In the genomic region with DNA sequence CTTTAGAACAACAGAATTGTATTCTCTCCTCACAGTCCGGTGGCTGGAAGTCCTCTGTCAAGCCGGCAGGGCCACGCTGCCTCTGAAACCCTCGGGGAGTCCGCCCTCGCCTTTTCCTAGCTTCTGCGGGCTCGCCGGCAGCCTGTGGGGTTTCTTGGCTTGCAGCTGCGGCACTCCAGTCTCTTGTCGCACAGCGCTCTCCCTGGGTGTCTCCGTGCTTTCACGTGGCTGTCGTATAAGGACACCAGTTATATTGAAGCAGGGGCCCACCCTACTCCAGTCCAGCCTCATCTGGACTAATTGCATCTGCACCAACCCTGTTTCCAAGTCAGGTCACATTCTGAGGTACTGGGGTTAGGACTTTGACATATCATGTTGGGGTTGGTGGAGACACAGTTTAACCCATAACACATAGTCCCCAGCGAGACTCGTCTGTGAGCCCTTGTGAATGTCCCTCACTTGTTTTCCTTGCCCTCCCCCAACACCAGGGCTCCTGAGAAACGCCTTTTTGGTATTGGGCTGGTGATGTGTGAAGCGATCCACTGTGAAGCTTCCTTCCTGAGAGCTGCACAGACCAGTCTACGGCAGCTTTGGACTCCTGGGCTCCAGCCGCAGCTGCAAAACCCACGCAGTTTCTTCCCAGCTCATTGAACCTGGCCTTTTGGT, we compare ENCODE assay signal across 7 cellular contexts. TPM values are rescaled to one million over a fixed set of nuclear protein-coding genes. Genes with fewer than 3 reads are reported as not detected.
DNase-seq lines count a peak whose midpoint lies in the region; ATAC-seq, FAIRE-seq and TF ChIP-seq lines count a peak whose summit lies in the region.

No MANE protein-coding gene starts in this region.

- no peaks in the 10 kb centered on the region for H3K9me2 ChIP-seq in PC-3 (replicated peaks; ENCODE audit: low read length)

- H2AFZ ChIP-seq in endothelial cell of umbilical vein (ENCODE audit: low read depth, low read length) (no peak overlapping the region), PC-3 (ENCODE audit: low read length) (no peak overlapping the region)

- TF ChIP-seq POLR2A in GM18951 (IDR thresholded peaks at IDR 0.05; ENCODE audit: extremely low read depth, insufficient read depth, insufficient read length) = peak; percentile 54
- TF ChIP-seq POLR2A in endothelial cell of umbilical vein (IDR thresholded peaks at IDR 0.05; ENCODE audit: low read depth, low read length) = no peak

- POLR2A ChIA-PET in endothelial cell of umbilical vein (lab: Charles Lee) = no interaction called here
- POLR2A ChIA-PET in PC-3 (lab: Charles Lee; ENCODE audit: unreplicated experiment) = no interaction called here

- intact Hi-C loops in endothelial cell of umbilical vein (cut with micrococcal nuclease) (loop anchor here (2.0 to 5.0 kb wide), 2 partner anchors 22 to 43 kb away; a partner anchor contains a TSS), posterior vena cava (cut with DNase I) (no loop called here), PC-3 (cut with micrococcal nuclease) (no loop called here)

- dilution Hi-C loops in endothelial cell of umbilical vein (cut with MboI; ENCODE audit: extremely low pct_ligation_motif_present, low sequenced_read_pairs) = no loop called here

- H3K9me3 ChIP-seq in SJCRH30 (replicated peaks) = no peaks in the 10 kb centered on the region
- no peaks in the 10 kb centered on the region for H3K9me3 ChIP-seq in endothelial cell of umbilical vein (replicated peaks; ENCODE audit: control insufficient read depth, insufficient read depth, low read length)
- H3K9me3 ChIP-seq in PC-3 (ENCODE audit: low read length) = no peaks in the 10 kb centered on the region

- H3K79me2 ChIP-seq in endothelial cell of umbilical vein (ENCODE audit: control insufficient read depth, insufficient read depth, low read length) (peaks cover 7% of the 10 kb centered on the region), PC-3 (ENCODE audit: low read length) (peaks cover 30% of the 10 kb centered on the region)

- in situ Hi-C loops in GM18951 (cut with MboI; ENCODE audit: low sequenced_read_pairs, unreplicated experiment) = no loop called here
- in situ Hi-C loops in GM13976 (cut with MboI; ENCODE audit: low sequenced_read_pairs, unreplicated experiment) = no loop called here

- FAIRE-seq in endothelial cell of umbilical vein (lab: Jason Lieb, UNC) = no peak

- no peaks in the 10 kb centered on the region for H3K27me3 ChIP-seq in SJCRH30
- no peaks in the 10 kb centered on the region for H3K27me3 ChIP-seq in endothelial cell of umbilical vein (ENCODE audit: control insufficient read depth in 2 of 2, insufficient read depth in 2 of 2, low read length in 2 of 2)
- H3K27me3 ChIP-seq in PC-3 (ENCODE audit: low read length) = no peaks in the 10 kb centered on the region

- H3F3A ChIP-seq in PC-3 (ENCODE audit: low read length, unreplicated experiment) = no peaks in the 10 kb centered on the region

- ATAC-seq in HG02840 (IDR thresholded peaks at IDR 0.05; ENCODE audit: low FRiP score, unreplicated experiment) = peak; percentile 17
- ATAC-seq in PC-3 = no peak

- BruUV-seq in endothelial cell of umbilical vein (replicated peaks; lab: Mats Ljungman, UMichigan) (no TSS peak), PC-3 (replicated peaks; lab: Mats Ljungman, UMichigan) (no TSS peak)

- no peak for DNase-seq in SJCRH30
- DNase-seq in endothelial cell of umbilical vein (ENCODE audit: low read depth, low spot score) = no peak
- peak; percentile 87 for DNase-seq in posterior vena cava (ENCODE audit: low spot score)
- no peak for DNase-seq in GM13976 (ENCODE audit: low spot score)
- DNase-seq in PC-3 = no peak

- TF ChIP-seq CTCF in endothelial cell of umbilical vein (IDR thresholded peaks at IDR 0.05; ENCODE audit: extremely low read depth in 1 of 2, insufficient read depth in 1 of 2, low read depth in 1 of 2, low read length in 2 of 2) (no peak), GM13976 (IDR thresholded peaks at IDR 0.05; ENCODE audit: borderline replicate concordance, control extremely low read depth, extremely low read depth, insufficient read depth, missing control alignments) (no peak), PC-3 (conservative IDR thresholded peaks at IDR 0.05; ENCODE audit: low read depth, low read length) (no peak)

- peaks cover 20% of the 10 kb centered on the region for H3K36me3 ChIP-seq in SJCRH30
- H3K36me3 ChIP-seq in endothelial cell of umbilical vein (ENCODE audit: control insufficient read depth in 2 of 2, extremely low read depth in 1 of 2, insufficient read depth in 2 of 2, low read length in 2 of 2) = no peaks in the 10 kb centered on the region
- no peaks in the 10 kb centered on the region for H3K36me3 ChIP-seq in PC-3 (ENCODE audit: low read depth, low read length)

- CTCF ChIA-PET in endothelial cell of umbilical vein (lab: Charles Lee) (interaction anchor here (2.3 to 2.5 kb wide), 2 partner anchors 42 to 85 kb away, joined by 9 to 13 read pairs; no protein-coding TSS in a partner anchor), PC-3 (lab: Charles Lee) (no interaction called here)

- H3K4me2 ChIP-seq in endothelial cell of umbilical vein (ENCODE audit: insufficient read depth, low read length) (no peak overlapping the region), PC-3 (ENCODE audit: low read length) (no peak overlapping the region)

- H4K20me1 ChIP-seq in endothelial cell of umbilical vein (replicated peaks; ENCODE audit: control insufficient read depth, extremely low read depth, insufficient read depth, low read length) (no peaks in the 10 kb centered on the region), PC-3 (ENCODE audit: low read length) (no peaks in the 10 kb centered on the region)

- peak overlapping the region; percentile 17; the same call in 1 of the 2 replicates for H3K4me3 ChIP-seq in SJCRH30
- no peak overlapping the region for H3K4me3 ChIP-seq in endothelial cell of umbilical vein (replicated peaks in 1 of 3; ENCODE audit: insufficient read depth in 1 of 3, low read depth in 1 of 3, low read length in 3 of 3)
- H3K4me3 ChIP-seq in PC-3 (ENCODE audit: low read length) = no peak overlapping the region

- H3K9ac ChIP-seq in endothelial cell of umbilical vein (replicated peaks; ENCODE audit: extremely low read depth, insufficient read depth, low read length) = no peak overlapping the region
- H3K9ac ChIP-seq in PC-3 (ENCODE audit: low read length) = no peak overlapping the region

- H3K4me1 ChIP-seq in SJCRH30 = peaks cover 41% of the 10 kb centered on the region
- H3K4me1 ChIP-seq in endothelial cell of umbilical vein (ENCODE audit: control insufficient read depth, extremely low read depth, insufficient read depth, low read length) = peaks cover 30% of the 10 kb centered on the region
- H3K4me1 ChIP-seq in PC-3 (ENCODE audit: insufficient read depth, low read length) = peaks cover 54% of the 10 kb centered on the region

- H3K9me1 ChIP-seq in endothelial cell of umbilical vein (replicated peaks; ENCODE audit: control insufficient read depth, extremely low read depth, insufficient read depth, low read length) = peaks cover 2% of the 10 kb centered on the region

- H3K27ac ChIP-seq in SJCRH30 (peak overlapping the region; percentile 43), endothelial cell of umbilical vein (ENCODE audit: insufficient read depth, low read depth, low read length) (peak overlapping the region; percentile 61), PC-3 (ENCODE audit: low read length) (no peak overlapping the region; the same call in 1 of the 2 replicates)

TF ChIP-seq in endothelial cell of umbilical vein, 7 proteins besides CTCF, POLR2A, EP300 and RAD21:
- TF ChIP-seq GATA2 (IDR thresholded peaks at IDR 0.05; ENCODE audit: insufficient read depth, insufficient read length, low read depth, low read length) (no peak), FOS (IDR thresholded peaks at IDR 0.05; ENCODE audit: borderline replicate concordance, insufficient read depth, low read length) (no peak), MYC (IDR thresholded peaks at IDR 0.05; ENCODE audit: low read depth, low read length) (no peak), EZH2 (IDR thresholded peaks at IDR 0.05; ENCODE audit: borderline replicate concordance, low read depth, low read length, severe bottlenecking) (no peak), POLR2AphosphoS5 (IDR thresholded peaks at IDR 0.05; ENCODE audit: insufficient read depth, low read depth, low read length) (no peak), JUN (IDR thresholded peaks at IDR 0.05; ENCODE audit: borderline replicate concordance, insufficient read depth, insufficient read length, low read depth) (no peak)
- TF ChIP-seq, protein P1, sequence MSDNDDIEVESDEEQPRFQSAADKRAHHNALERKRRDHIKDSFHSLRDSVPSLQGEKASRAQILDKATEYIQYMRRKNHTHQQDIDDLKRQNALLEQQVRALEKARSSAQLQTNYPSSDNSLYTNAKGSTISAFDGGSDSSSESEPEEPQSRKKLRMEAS (IDR thresholded peaks at IDR 0.05; ENCODE audit: insufficient read depth, insufficient read length) = no peak

RNA-seq across cellular contexts. Expression of a gene that starts 22.7 kb away (rescaled TPM):
- 55.0 and 61.3 TPM in 2 replicates for total RNA-seq in SJCRH30 (2014; rRNA removed; shearing (Covaris generic))
- total RNA-seq in endothelial cell of umbilical vein (19.1 and 21.2 TPM in 2 replicates), posterior vena cava (10 to 100 TPM; 11.4 to 12.0 TPM), PC-3 (2014; rRNA removed) (7.7 and 10.3 TPM in 2 replicates)
- polyA plus RNA-seq in endothelial cell of umbilical vein = 7.2 and 7.7 TPM in 2 replicates
- 6.5 and 7.5 TPM in 2 replicates for polyA plus RNA-seq in endothelial cell of umbilical vein (2011; cell fraction: cytosol; rRNA removed)
- polyA plus RNA-seq in endothelial cell of umbilical vein (2011; cell fraction: nucleus; rRNA removed) = 24.8 and 29.1 TPM in 2 replicates
- polyA plus RNA-seq in endothelial cell of umbilical vein (2012) = 9.8 and 13.2 TPM in 2 replicates
- 22.1 and 25.4 TPM in 2 replicates for polyA minus RNA-seq in endothelial cell of umbilical vein
- 3.1 TPM for polyA minus RNA-seq in endothelial cell of umbilical vein (2011; cell fraction: cytosol; rRNA and poly(A)+ RNA removed)
- polyA minus RNA-seq in endothelial cell of umbilical vein (2011; cell fraction: nucleus; rRNA and poly(A)+ RNA removed) = 32.0 and 62.3 TPM in 2 replicates
